ENCODE assay signal across 21 cellular contexts in genomic region chr4:94536049-94536448, GRCh38.
A peak's percentile ranks its signal among the peaks of the same experiment; 100 is the strongest.
DNase-seq lines count a peak whose midpoint lies in the region; ATAC-seq, FAIRE-seq and TF ChIP-seq lines count a peak whose summit lies in the region.
"Had no signal": no experiment of that assay in that cellular context is flagged by ENCODE, and none has a peak within 500 bp of the region (broad histone marks: within the 10 kb centered on the region; RNA-seq: fewer than 3 reads in every experiment).

No MANE protein-coding gene starts in this region.

- H3K4me1 ChIP-seq in astrocyte (ENCODE audit: insufficient read depth, low read length) (peaks cover 33% of the 10 kb centered on the region), iPS-18a (ENCODE audit: control insufficient read depth, low read depth, low read length) (peaks cover 60% of the 10 kb centered on the region), tibial artery (peaks cover 0 to 98% (median 64%) of the 10 kb centered on the region in 4 donors)
- no peaks in the 10 kb centered on the region for H3K4me1 ChIP-seq in CD8-positive, alpha-beta T cell (ENCODE audit: insufficient read depth, low read length)

- no peaks in the 10 kb centered on the region for H3K36me3 ChIP-seq in astrocyte (ENCODE audit: insufficient read depth, low read length)
- H3K36me3 ChIP-seq in iPS-18a (ENCODE audit: control insufficient read depth, low read depth, low read length), result no peaks in the 10 kb centered on the region
- no peaks in the 10 kb centered on the region for H3K36me3 ChIP-seq in tibial artery
- no peaks in the 10 kb centered on the region for H3K36me3 ChIP-seq in CD8-positive, alpha-beta T cell (ENCODE audit: insufficient read depth, low read length)
- H3K36me3 ChIP-seq: upper lobe of left lung had no signal

- H3K9me3 ChIP-seq in astrocyte (ENCODE audit: insufficient read depth, low read depth, low read length) (no peaks in the 10 kb centered on the region), iPS-18a (ENCODE audit: control insufficient read depth, low read depth, low read length) (no peaks in the 10 kb centered on the region), tibial artery (no peaks in the 10 kb centered on the region)
- no peaks in the 10 kb centered on the region for H3K9me3 ChIP-seq in CD8-positive, alpha-beta T cell (ENCODE audit: low read length)
- H3K9me3 ChIP-seq: upper lobe of left lung had no signal

- POLR2A ChIA-PET in activated CD8-positive, alpha-beta T cell treated with anti-CD3 and anti-CD28 coated beads, Interleukin-2, amount 10 ng/mL, durations not matched to agents 7 days and 5 days (lab: Charles Lee), result no interaction called here
- POLR2A ChIA-PET in activated CD8-positive, alpha-beta T cell treated with anti-CD3 and anti-CD28 coated beads for 36 hours (lab: Charles Lee), result no interaction called here
- POLR2A ChIA-PET in CD8-positive, alpha-beta T cell (lab: Charles Lee), result interaction anchor here (0.7 kb wide), 1 partner anchor 138 kb away, joined by 3 read pairs; no protein-coding TSS in a partner anchor

- no peaks in the 10 kb centered on the region for H3K4me1 Mint-ChIP-seq in activated CD8-positive, alpha-beta T cell treated with anti-CD3 and anti-CD28 coated beads, Interleukin-2, amount 10 ng/mL, durations not matched to agents 7 days and 5 days (ENCODE audit: low read depth)
- peaks cover 2% of the 10 kb centered on the region for H3K4me1 Mint-ChIP-seq in activated CD8-positive, alpha-beta T cell treated with anti-CD3 and anti-CD28 coated beads for 36 hours (ENCODE audit: low read depth)
- H3K4me1 Mint-ChIP-seq in astrocyte (ENCODE audit: low read depth, unreplicated experiment) (peaks cover 48% of the 10 kb centered on the region), CD14-positive monocyte (peaks cover 21% of the 10 kb centered on the region)
- H3K4me1 Mint-ChIP-seq in CD8-positive, alpha-beta T cell (ENCODE audit: low read depth), result peaks cover 3% of the 10 kb centered on the region

- no peak for ATAC-seq in activated CD8-positive, alpha-beta T cell treated with anti-CD3 and anti-CD28 coated beads, Interleukin-2, amount 10 ng/mL, durations not matched to agents 7 days and 5 days
- no peak for ATAC-seq in activated CD8-positive, alpha-beta T cell treated with anti-CD3 and anti-CD28 coated beads for 36 hours
- no peak for ATAC-seq in CD8-positive, alpha-beta T cell
- ATAC-seq: stimulated activated memory B cell treated with anti-CD40 and anti-IgM and Interleukin-4, amounts not matched to agents 10 μg/mL and 1 μg/mL and 100 μg/mL, for 72 hours had no signal

- no peak overlapping the region for H3K9ac ChIP-seq in astrocyte (ENCODE audit: low read length)
- no peak overlapping the region for H3K9ac ChIP-seq in iPS-18a (ENCODE audit: low read length)

- no peaks in the 10 kb centered on the region for H3K9me3 Mint-ChIP-seq in activated CD8-positive, alpha-beta T cell treated with anti-CD3 and anti-CD28 coated beads, Interleukin-2, amount 10 ng/mL, durations not matched to agents 7 days and 5 days (ENCODE audit: insufficient read depth)
- no peaks in the 10 kb centered on the region for H3K9me3 Mint-ChIP-seq in activated CD8-positive, alpha-beta T cell treated with anti-CD3 and anti-CD28 coated beads for 36 hours
- H3K9me3 Mint-ChIP-seq in astrocyte (ENCODE audit: unreplicated experiment) (no peaks in the 10 kb centered on the region), CD14-positive monocyte (no peaks in the 10 kb centered on the region)
- H3K9me3 Mint-ChIP-seq in CD8-positive, alpha-beta T cell, result no peaks in the 10 kb centered on the region
- H3K9me3 Mint-ChIP-seq: activated naive CD8-positive, alpha-beta T cell treated with anti-CD3 and anti-CD28 coated beads for 36 hours; CD4-positive, CD25-positive, alpha-beta regulatory T cell; stimulated activated memory B cell treated with anti-CD40 and anti-IgM and Interleukin-4, amounts not matched to agents 10 μg/mL and 1 μg/mL and 100 μg/mL, for 72 hours had no signal

- H3K27me3 ChIP-seq in astrocyte (ENCODE audit: insufficient read depth, low read length) (no peaks in the 10 kb centered on the region), iPS-18a (ENCODE audit: control insufficient read depth, insufficient read depth, low read length) (no peaks in the 10 kb centered on the region), tibial artery (no peaks in the 10 kb centered on the region)
- H3K27me3 ChIP-seq in CD8-positive, alpha-beta T cell (ENCODE audit: insufficient read depth, low read length), result no peaks in the 10 kb centered on the region
- H3K27me3 ChIP-seq: upper lobe of left lung had no signal

- no peak overlapping the region for H2AFZ ChIP-seq in astrocyte (ENCODE audit: low read depth, low read length)

- TF ChIP-seq CTCF in activated CD8-positive, alpha-beta T cell treated with anti-CD3 and anti-CD28 coated beads for 36 hours (IDR thresholded peaks at IDR 0.05), result no peak
- TF ChIP-seq CTCF in astrocyte (IDR thresholded peaks at IDR 0.05; ENCODE audit: insufficient read depth, low read depth, low read length), result no peak
- no peak for TF ChIP-seq CTCF in tibial artery (IDR thresholded peaks at IDR 0.05)
- no peak for TF ChIP-seq CTCF in CD14-positive monocyte (IDR thresholded peaks at IDR 0.05)
- no peak for TF ChIP-seq CTCF in CD8-positive, alpha-beta T cell (IDR thresholded peaks at IDR 0.05)

- H3K27me3 Mint-ChIP-seq in activated CD8-positive, alpha-beta T cell treated with anti-CD3 and anti-CD28 coated beads, Interleukin-2, amount 10 ng/mL, durations not matched to agents 7 days and 5 days (ENCODE audit: low read depth), result no peaks in the 10 kb centered on the region
- H3K27me3 Mint-ChIP-seq in activated CD8-positive, alpha-beta T cell treated with anti-CD3 and anti-CD28 coated beads for 36 hours, result no peaks in the 10 kb centered on the region
- H3K27me3 Mint-ChIP-seq in astrocyte (ENCODE audit: low read depth, unreplicated experiment) (no peaks in the 10 kb centered on the region), CD14-positive monocyte (ENCODE audit: low read depth in 3 of 3) (no peaks in the 10 kb centered on the region)
- no peaks in the 10 kb centered on the region for H3K27me3 Mint-ChIP-seq in CD8-positive, alpha-beta T cell (ENCODE audit: low read depth)
- H3K27me3 Mint-ChIP-seq: activated naive CD8-positive, alpha-beta T cell treated with anti-CD3 and anti-CD28 coated beads for 36 hours; CD4-positive, CD25-positive, alpha-beta regulatory T cell; stimulated activated memory B cell treated with anti-CD40 and anti-IgM and Interleukin-4, amounts not matched to agents 10 μg/mL and 1 μg/mL and 100 μg/mL, for 72 hours had no signal

- no peak overlapping the region for H3K4me3 Mint-ChIP-seq in activated CD8-positive, alpha-beta T cell treated with anti-CD3 and anti-CD28 coated beads, Interleukin-2, amount 10 ng/mL, durations not matched to agents 7 days and 5 days
- no peak overlapping the region for H3K4me3 Mint-ChIP-seq in activated CD8-positive, alpha-beta T cell treated with anti-CD3 and anti-CD28 coated beads for 36 hours
- no peak overlapping the region for H3K4me3 Mint-ChIP-seq in astrocyte (ENCODE audit: unreplicated experiment)
- H3K4me3 Mint-ChIP-seq in CD14-positive monocyte, result no peak overlapping the region
- no peak overlapping the region for H3K4me3 Mint-ChIP-seq in CD8-positive, alpha-beta T cell
- H3K4me3 Mint-ChIP-seq: activated naive CD8-positive, alpha-beta T cell treated with anti-CD3 and anti-CD28 coated beads for 36 hours; CD4-positive, CD25-positive, alpha-beta regulatory T cell; stimulated activated memory B cell treated with anti-CD40 and anti-IgM and Interleukin-4, amounts not matched to agents 10 μg/mL and 1 μg/mL and 100 μg/mL, for 72 hours had no signal

- H3K4me3 ChIP-seq in astrocyte (ENCODE audit: insufficient read depth, low read depth, low read length) (no peak overlapping the region), iPS-18a (ENCODE audit: low read length) (peak overlapping the region; percentile 2), tibial artery (no peak overlapping the region)
- no peak overlapping the region for H3K4me3 ChIP-seq in CD8-positive, alpha-beta T cell (ENCODE audit: low read depth, low read length)
- H3K4me3 ChIP-seq: upper lobe of left lung had no signal

- H3K27ac ChIP-seq in astrocyte (ENCODE audit: low read depth, low read length), result no peak overlapping the region
- H3K27ac ChIP-seq in iPS-18a (ENCODE audit: low read length), result no peak overlapping the region
- H3K27ac ChIP-seq in tibial artery, result peak overlapping the region; percentile 35 to 46
- H3K27ac ChIP-seq in CD8-positive, alpha-beta T cell (ENCODE audit: low read depth, low read length), result no peak overlapping the region

- peaks cover 96% of the 10 kb centered on the region for H3K79me2 ChIP-seq in astrocyte (ENCODE audit: insufficient read depth, low read length)

- H3K36me3 Mint-ChIP-seq in activated CD8-positive, alpha-beta T cell treated with anti-CD3 and anti-CD28 coated beads, Interleukin-2, amount 10 ng/mL, durations not matched to agents 7 days and 5 days (ENCODE audit: low read depth), result no peaks in the 10 kb centered on the region
- H3K36me3 Mint-ChIP-seq in activated CD8-positive, alpha-beta T cell treated with anti-CD3 and anti-CD28 coated beads for 36 hours (ENCODE audit: low read depth), result no peaks in the 10 kb centered on the region
- H3K36me3 Mint-ChIP-seq in astrocyte (ENCODE audit: low read depth, unreplicated experiment), result peaks cover 7% of the 10 kb centered on the region
- H3K36me3 Mint-ChIP-seq in CD14-positive monocyte, result peaks cover 5 to 7% of the 10 kb centered on the region in 2 donors
- H3K36me3 Mint-ChIP-seq in CD8-positive, alpha-beta T cell, result peaks cover 4% of the 10 kb centered on the region

- peaks cover 26% of the 10 kb centered on the region for H4K20me1 ChIP-seq in astrocyte (ENCODE audit: insufficient read depth, low read length)

- peak overlapping the region; percentile 32 for H3K27ac Mint-ChIP-seq in activated CD8-positive, alpha-beta T cell treated with anti-CD3 and anti-CD28 coated beads, Interleukin-2, amount 10 ng/mL, durations not matched to agents 7 days and 5 days
- H3K27ac Mint-ChIP-seq in activated CD8-positive, alpha-beta T cell treated with anti-CD3 and anti-CD28 coated beads for 36 hours, result no peak overlapping the region
- H3K27ac Mint-ChIP-seq in astrocyte (ENCODE audit: unreplicated experiment) (peak overlapping the region; percentile 80), CD14-positive monocyte (peak overlapping the region in 1 of 7 donors; percentile 26)
- no peak overlapping the region for H3K27ac Mint-ChIP-seq in CD8-positive, alpha-beta T cell
- H3K27ac Mint-ChIP-seq: activated naive CD8-positive, alpha-beta T cell treated with anti-CD3 and anti-CD28 coated beads for 36 hours; CD4-positive, CD25-positive, alpha-beta regulatory T cell; stimulated activated memory B cell treated with anti-CD40 and anti-IgM and Interleukin-4, amounts not matched to agents 10 μg/mL and 1 μg/mL and 100 μg/mL, for 72 hours had no signal

- DNase-seq in activated CD8-positive, alpha-beta T cell treated with anti-CD3 and anti-CD28 coated beads, Interleukin-2, amount 10 ng/mL, durations not matched to agents 7 days and 5 days, result no peak
- no peak for DNase-seq in activated CD8-positive, alpha-beta T cell treated with anti-CD3 and anti-CD28 coated beads for 36 hours
- DNase-seq in astrocyte (ENCODE audit: low read depth) (no peak), tibial artery (no peak), NCI-H510A treated with DMSO at 0.1 percent for 48 hours (lab: John Stamatoyannopoulos, UW) (no peak), CD14-positive monocyte (ENCODE audit: low spot score) (no peak)
- no peak for DNase-seq in CD8-positive, alpha-beta T cell
- DNase-seq: activated CD4-positive, alpha-beta T cell treated with anti-CD3 and anti-CD28 coated beads, Interleukin-2, amount 50 U/mL, for 1 hour; activated naive CD8-positive, alpha-beta T cell treated with anti-CD3 and anti-CD28 coated beads for 36 hours; activated T-cell treated with anti-CD3 and anti-CD28 coated beads, Interleukin-2, amount 50 U/mL, for 48 hours; CD4-positive, CD25-positive, alpha-beta regulatory T cell; islet precursor cell; MV-4-11; NCI-H2107; SHP77 treated with DMSO at 0.1 percent for 48 hours; small intestine; upper lobe of left lung had no signal

- CTCF ChIA-PET in activated CD8-positive, alpha-beta T cell treated with anti-CD3 and anti-CD28 coated beads, Interleukin-2, amount 10 ng/mL, durations not matched to agents 7 days and 5 days (lab: Charles Lee), result no interaction called here
- CTCF ChIA-PET in activated CD8-positive, alpha-beta T cell treated with anti-CD3 and anti-CD28 coated beads for 36 hours (lab: Charles Lee), result no interaction called here
- CTCF ChIA-PET in CD8-positive, alpha-beta T cell (lab: Charles Lee), result no interaction called here

- FAIRE-seq in astrocyte (lab: Jason Lieb, UNC), result no peak
- FAIRE-seq: A204.1, H54, small intestine had no signal

- intact Hi-C loops in activated CD8-positive, alpha-beta T cell treated with anti-CD3 and anti-CD28 coated beads for 36 hours (cut with micrococcal nuclease), result no loop called here
- intact Hi-C loops in tibial artery (cut with DNase I; ENCODE audit: low total_unique reads), result no loop called here
- intact Hi-C loops in CD14-positive monocyte (cut with micrococcal nuclease), result no loop called here
- intact Hi-C loops in CD8-positive, alpha-beta T cell (cut with DNase I, micrococcal nuclease), result no loop called here

- no peak overlapping the region for H3K4me2 ChIP-seq in astrocyte (ENCODE audit: low read length)

Comparison
In these comparisons a context has a peak if more than half of its experiments do, and no peak if none do; other contexts are left out.
1. H3K27ac Mint-ChIP-seq: peak in activated CD8-positive, alpha-beta T cell treated with anti-CD3 and anti-CD28 coated beads, Interleukin-2, amount 10 ng/mL, durations not matched to agents 7 days and 5 days (single experiment) and astrocyte (single experiment); none in activated CD8-positive, alpha-beta T cell treated with anti-CD3 and anti-CD28 coated beads for 36 hours (single experiment) and CD8-positive, alpha-beta T cell (single experiment).
2. H3K27ac ChIP-seq: peak in tibial artery (2 of 2); none in astrocyte (single experiment), iPS-18a (single experiment) and CD8-positive, alpha-beta T cell (single experiment).